In the genomic region with DNA sequence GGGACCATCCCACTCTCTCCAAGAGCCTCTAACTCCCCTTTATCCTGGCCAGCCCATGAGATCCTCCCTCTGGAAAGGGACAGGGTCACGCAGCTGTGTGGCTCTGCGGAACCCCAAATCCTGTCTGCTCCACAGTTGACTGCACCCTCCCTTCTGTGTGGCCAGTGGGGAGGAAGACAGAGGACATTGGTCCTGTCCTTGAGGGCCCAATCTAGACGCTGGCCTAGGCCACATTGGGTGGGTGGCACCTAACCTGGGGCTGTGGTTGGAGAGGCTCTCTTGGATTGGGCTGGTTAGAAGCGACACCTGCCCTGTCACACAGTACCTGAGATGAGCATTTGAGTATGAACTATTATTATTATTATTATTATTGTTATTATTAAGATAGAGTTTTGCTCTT, we compare ENCODE assay signal across 20 cellular contexts. TPM values are rescaled to one million over a fixed set of nuclear protein-coding genes. Genes with fewer than 3 reads are reported as not detected.
DNase-seq lines count a peak whose midpoint lies in the region; ATAC-seq, FAIRE-seq and TF ChIP-seq lines count a peak whose summit lies in the region.
"Had no signal": no experiment of that assay in that cellular context is flagged by ENCODE, and none has a peak within 500 bp of the region (broad histone marks: within the 10 kb centered on the region; RNA-seq: fewer than 3 reads in every experiment).

No MANE protein-coding gene starts in this region.

- H3K4ac ChIP-seq in neuronal stem cell (ENCODE audit: low read length): no peak overlapping the region

- no peak overlapping the region for H3K23ac ChIP-seq in neuronal stem cell (ENCODE audit: low read depth, low read length, poor library complexity)

- no CpG with 5 or more reads among the region's 4 CpGs for WGBS in neuronal stem cell (ENCODE audit: extremely low coverage in 2 of 2, insufficient read length in 2 of 2, insufficient replicate concordance in 1 of 2), 2 donors
- WGBS in spleen, 5 donors: 78 to 90% (median 80%) methylated on average over 4 of the region's 4 CpGs

- H2BK12ac ChIP-seq in neuronal stem cell (ENCODE audit: low read length): no peak overlapping the region

- no peak for FAIRE-seq in kidney (lab: Jason Lieb, UNC)
- FAIRE-seq: GM12891, GM18507 had no signal

- H3K4me2 ChIP-seq in neuronal stem cell (ENCODE audit: insufficient read depth, low read length, poor library complexity, severe bottlenecking): no peak overlapping the region

- no peaks in the 10 kb centered on the region for H3K9me3 ChIP-seq in RWPE2 (ENCODE audit: severe bottlenecking)
- H3K9me3 ChIP-seq in kidney (ENCODE audit: control insufficient read depth in 1 of 2, low read length in 2 of 2): no peaks in the 10 kb centered on the region
- H3K9me3 ChIP-seq in neuronal stem cell (replicated peaks in 1 of 2; ENCODE audit: control insufficient read depth in 2 of 2, insufficient read depth in 1 of 2, low read depth in 1 of 2, low read length in 2 of 2): no peaks in the 10 kb centered on the region
- H3K9me3 ChIP-seq in spleen: no peaks in the 10 kb centered on the region
- H3K9me3 ChIP-seq: HAP-1 had no signal

- no peak for TF ChIP-seq POLR2A in spleen (IDR thresholded peaks at IDR 0.05)

- H3K36me3 ChIP-seq in RWPE2 (ENCODE audit: low read depth) (no peaks in the 10 kb centered on the region), kidney (ENCODE audit: control insufficient read depth in 1 of 2, insufficient read depth in 2 of 2, low read length in 2 of 2) (no peaks in the 10 kb centered on the region), neuronal stem cell (replicated peaks in 1 of 2; ENCODE audit: control insufficient read depth in 2 of 2, insufficient read depth in 2 of 2, low read length in 2 of 2) (no peaks in the 10 kb centered on the region), spleen (no peaks in the 10 kb centered on the region)
- H3K36me3 ChIP-seq: HAP-1 had no signal

- no peak overlapping the region for H3K14ac ChIP-seq in neuronal stem cell (ENCODE audit: low read length)

- H2BK5ac ChIP-seq in neuronal stem cell (ENCODE audit: low read length): no peak overlapping the region

- peaks cover 2% of the 10 kb centered on the region for H3K79me1 ChIP-seq in neuronal stem cell (ENCODE audit: low read depth, low read length)

- DNase-seq in RWPE2 (ENCODE audit: low spot score) (peak; percentile 31), kidney (peak; percentile 35), neuronal stem cell (ENCODE audit: low spot score) (no peak), spleen (peak; percentile 43), dermis blood vessel endothelial cell (no peak), SHP77 treated with DMSO at 0.1 percent for 48 hours (lab: John Stamatoyannopoulos, UW) (no peak)
- DNase-seq: C1 segment of cervical spinal cord; Calu3; CD4-positive, alpha-beta memory T cell; COR-L47; DMS53; DMS79 treated with DMSO at 0.1 percent for 48 hours; GF-D8 had no signal

- H3K4me1 ChIP-seq in RWPE2 (ENCODE audit: insufficient read depth, poor library complexity, severe bottlenecking) (peaks cover 9% of the 10 kb centered on the region), kidney (ENCODE audit: control insufficient read depth in 1 of 2, insufficient read depth in 1 of 2, low read depth in 1 of 2, low read length in 2 of 2) (no peaks in the 10 kb centered on the region), neuronal stem cell (ENCODE audit: control insufficient read depth in 2 of 2, insufficient read depth in 1 of 2, low read depth in 1 of 2, low read length in 2 of 2) (peaks cover 0 to 3% of the 10 kb centered on the region in 2 donors), spleen (no peaks in the 10 kb centered on the region)
- H3K4me1 ChIP-seq: HAP-1 had no signal

- ATAC-seq in RWPE2 (ENCODE audit: low read depth): no peak
- ATAC-seq in GM21447 (IDR thresholded peaks at IDR 0.05; ENCODE audit: unreplicated experiment): no peak
- ATAC-seq in GM18867 (IDR thresholded peaks at IDR 0.05; ENCODE audit: unreplicated experiment): no peak

- H3K4me3 ChIP-seq in RWPE2 (ENCODE audit: severe bottlenecking) (no peak overlapping the region), kidney (ENCODE audit: low read length in 2 of 2) (no peak overlapping the region), neuronal stem cell (ENCODE audit: low read length in 2 of 2) (no peak overlapping the region), spleen (no peak overlapping the region)
- H3K4me3 ChIP-seq: GM23248, HAP-1 had no signal

- H2AK5ac ChIP-seq in neuronal stem cell (ENCODE audit: low read depth, low read length): peak overlapping the region; percentile 89

- no peak overlapping the region for H4K8ac ChIP-seq in neuronal stem cell (ENCODE audit: low read depth, low read length)

- no peak overlapping the region for H3K18ac ChIP-seq in neuronal stem cell (ENCODE audit: low read length)

- TF ChIP-seq CTCF in RWPE2 (IDR thresholded peaks at IDR 0.05; ENCODE audit: poor library complexity, severe bottlenecking) (no peak), kidney (IDR thresholded peaks at IDR 0.05; ENCODE audit: borderline replicate concordance, extremely low read depth, insufficient read depth) (no peak), spleen (IDR thresholded peaks at IDR 0.05 in 8 of 11, conservative IDR thresholded peaks at IDR 0.05 in 3 of 11) (no peak)

- H2BK15ac ChIP-seq in neuronal stem cell (ENCODE audit: low read length): no peak overlapping the region

- no peak overlapping the region for H2AFZ ChIP-seq in neuronal stem cell (ENCODE audit: low read length)

- H3K27me3 ChIP-seq in RWPE2 (ENCODE audit: insufficient read depth, poor library complexity, severe bottlenecking): no peaks in the 10 kb centered on the region
- H3K27me3 ChIP-seq in neuronal stem cell (ENCODE audit: control insufficient read depth in 3 of 3, insufficient read depth in 3 of 3, low read depth in 1 of 3, low read length in 3 of 3): no peaks in the 10 kb centered on the region
- H3K27me3 ChIP-seq in spleen (replicated peaks in 1 of 7): peaks cover 0 to 8% (median 0%) of the 10 kb centered on the region in 7 donors

- no peak overlapping the region for H2BK120ac ChIP-seq in neuronal stem cell (ENCODE audit: low read depth, low read length)

- intact Hi-C loops in kidney (cut with DNase I) (no loop called here), spleen (cut with DNase I; ENCODE audit: low total_unique reads) (no loop called here)

- H3K9ac ChIP-seq in kidney (ENCODE audit: low read length in 2 of 2) (no peak overlapping the region), neuronal stem cell (ENCODE audit: low read depth, low read length, poor library complexity) (peak overlapping the region; percentile 70)
- H3K9ac ChIP-seq: GM23248 had no signal

- H3K27ac ChIP-seq in RWPE2 (ENCODE audit: poor library complexity, severe bottlenecking) (no peak overlapping the region), kidney (ENCODE audit: low read depth in 2 of 2, low read length in 2 of 2) (no peak overlapping the region), neuronal stem cell (replicated peaks; ENCODE audit: low read length) (no peak overlapping the region), spleen (no peak overlapping the region)
- H3K27ac ChIP-seq: GM23248 had no signal

- H4K91ac ChIP-seq in neuronal stem cell (ENCODE audit: low read depth, low read length, poor library complexity): no peak overlapping the region

RNA-seq across cellular contexts. Expression of gene NXNL2, which starts 12.6 kb away (rescaled TPM):
- 3.6 TPM for total RNA-seq in kidney
- 4.9 TPM for polyA plus RNA-seq in kidney (ENCODE audit: insufficient read depth, low read depth, low replicate concordance)
- polyA plus RNA-seq in neuronal stem cell (2013, experiment 1 of 2): 0.36 TPM
- polyA plus RNA-seq in neuronal stem cell (2013, experiment 2 of 2): 0.29 TPM
- under 1 TPM in 2 of 7 donors, not detected in 5; 0.51 to 0.94 TPM for total RNA-seq in spleen
- polyA plus RNA-seq in spleen: under 1 TPM; 0.22 to 0.29 (median 0.23) TPM
- 0.28 TPM in 1 of 2 replicates, not detected in the other for total RNA-seq in dermis blood vessel endothelial cell
- total RNA-seq: CD4-positive, alpha-beta memory T cell; H4 had no signal
- polyA plus RNA-seq: CD4-positive, alpha-beta memory T cell had no signal

Comparison
In these comparisons a context has a peak if more than half of its experiments do, and no peak if none do; other contexts are left out.
1. DNase-seq: peak in RWPE2 (single experiment), kidney (single experiment) and spleen (single experiment); none in neuronal stem cell (single experiment), dermis blood vessel endothelial cell (single experiment) and SHP77 treated with DMSO at 0.1 percent for 48 hours (single experiment).